9 cellular contexts compared by ENCODE assay signal in the genomic region with DNA sequence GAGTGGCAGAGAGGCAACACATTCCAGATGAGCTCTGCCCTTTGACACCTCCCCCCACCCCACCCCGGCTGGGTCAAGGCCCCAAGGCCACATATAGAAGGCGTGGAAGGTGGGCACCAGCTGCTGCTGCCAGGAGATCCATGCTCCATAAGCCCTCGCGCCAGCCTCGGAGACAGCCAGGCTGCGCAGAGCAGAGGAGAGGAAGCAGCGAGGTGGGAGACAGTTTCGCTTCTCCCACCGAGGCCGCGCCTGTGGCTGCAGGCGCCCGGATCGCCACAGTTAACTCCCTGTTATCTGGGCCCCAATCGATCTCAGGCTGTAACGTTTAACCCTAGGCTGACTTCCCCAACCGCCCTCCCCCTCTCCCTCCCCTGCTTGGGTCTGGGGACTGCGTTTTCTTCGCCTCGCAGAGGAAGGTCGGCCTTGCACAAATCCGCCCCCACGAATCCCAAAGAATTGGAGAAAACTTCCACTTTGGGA. TPM values are rescaled to one million over a fixed set of nuclear protein-coding genes. Genes with fewer than 3 reads are reported as not detected.
DNase-seq lines count a peak whose midpoint lies in the region; ATAC-seq, FAIRE-seq and TF ChIP-seq lines count a peak whose summit lies in the region.
"Had no signal": no experiment of that assay in that cellular context is flagged by ENCODE, and none has a peak within 500 bp of the region (broad histone marks: within the 10 kb centered on the region; RNA-seq: fewer than 3 reads in every experiment).

No MANE protein-coding gene starts in this region.

- H3K36me3 ChIP-seq in GM12878 (ENCODE audit: control insufficient read depth in 2 of 2, insufficient read depth in 2 of 2, low read length in 1 of 2) = no peaks in the 10 kb centered on the region

- H3K79me2 ChIP-seq in GM12878 (ENCODE audit: control insufficient read depth, insufficient read depth, low read length) = peaks cover 43% of the 10 kb centered on the region

- H3K36me3 Mint-ChIP-seq in activated naive CD4-positive, alpha-beta T cell treated with anti-CD3 and anti-CD28 coated beads, Interleukin-2, amount 50 U/mL, for 24 hours = no peaks in the 10 kb centered on the region
- H3K36me3 Mint-ChIP-seq in activated naive CD4-positive, alpha-beta T cell treated with anti-CD3 and anti-CD28 coated beads, Interleukin-2, amount 10 ng/mL, durations not matched to agents 7 days and 5 days = no peaks in the 10 kb centered on the region
- peaks cover 5% of the 10 kb centered on the region for H3K36me3 Mint-ChIP-seq in memory B cell
- no peaks in the 10 kb centered on the region for H3K36me3 Mint-ChIP-seq in type B pancreatic cell

- H3K27me3 ChIP-seq in GM12878 (replicated peaks in 1 of 2; ENCODE audit: control insufficient read depth in 2 of 2, insufficient read depth in 2 of 2, low read length in 1 of 2) = no peaks in the 10 kb centered on the region

- TF ChIP-seq POLR2A in GM12878 (IDR thresholded peaks at IDR 0.05; ENCODE audit: low read depth, low read length) = no peak

- POLR2A ChIA-PET in GM12878 (lab: Charles Lee) = interaction anchor here (0.6 to 6.5 kb wide), 5 partner anchors 9 to 73 kb away, joined by 3 to 68 read pairs (median 10); no protein-coding TSS in a partner anchor

- peak overlapping the region; percentile 96; the same call in 1 of the 2 replicates for H3K4me3 ChIP-seq in GM12878

- SMC1A ChIA-PET in GM12878 (lab: Charles Lee; ENCODE audit: uncharacterized antibody, unreplicated experiment) = interaction anchor here (1.0 to 9.6 kb wide), 3 partner anchors 12 to 224 kb away, joined by 3 to 175 read pairs (median 4); no protein-coding TSS in a partner anchor

- H3K4me2 ChIP-seq in GM12878 (ENCODE audit: control insufficient read depth, insufficient read depth) = 0 out of 2 replicates have a peak overlapping the region, but pooled peaks have one; percentile 7

- no peaks in the 10 kb centered on the region for H3K9me3 Mint-ChIP-seq in activated naive CD4-positive, alpha-beta T cell treated with anti-CD3 and anti-CD28 coated beads, Interleukin-2, amount 50 U/mL, for 24 hours
- H3K9me3 Mint-ChIP-seq in activated naive CD4-positive, alpha-beta T cell treated with anti-CD3 and anti-CD28 coated beads, Interleukin-2, amount 10 ng/mL, durations not matched to agents 7 days and 5 days = no peaks in the 10 kb centered on the region
- no peaks in the 10 kb centered on the region for H3K9me3 Mint-ChIP-seq in memory B cell
- H3K9me3 Mint-ChIP-seq in type B pancreatic cell = no peaks in the 10 kb centered on the region

- H3K9ac ChIP-seq in GM12878 (ENCODE audit: control insufficient read depth, insufficient read depth, low read length) = no peak overlapping the region

- H3K27ac ChIP-seq in GM12878 (ENCODE audit: control insufficient read depth, insufficient read depth) = no peak overlapping the region

- no peak for TF ChIP-seq EP300 in GM12878 (IDR thresholded peaks at IDR 0.05; ENCODE audit: borderline replicate concordance in 1 of 2, control insufficient read depth in 1 of 2, low read depth in 2 of 2, low read length in 2 of 2)

- H2AFZ ChIP-seq in GM12878 (ENCODE audit: control insufficient read depth, low read depth, low read length) = no peak overlapping the region

- no peak for ATAC-seq in GM12878
- no peak for ATAC-seq in memory B cell (ENCODE audit: low read depth)
- ATAC-seq in HG02642 (IDR thresholded peaks at IDR 0.05; ENCODE audit: poor library complexity, unreplicated experiment) = no peak

- H3K9me3 ChIP-seq in GM12878 (replicated peaks; ENCODE audit: control insufficient read depth, insufficient read depth, low read length) = no peaks in the 10 kb centered on the region

- BruUV-seq in GM12878 (replicated peaks; lab: Mats Ljungman, UMichigan) = no TSS peak

- H3K4me1 ChIP-seq in GM12878 (ENCODE audit: control insufficient read depth, insufficient read depth, low read length) = peaks cover 23% of the 10 kb centered on the region

- no peak for TF ChIP-seq RAD21 in GM12878 (IDR thresholded peaks at IDR 0.05; ENCODE audit: insufficient read depth, low read depth, low read length)

- TF ChIP-seq CTCF in GM12878 (IDR thresholded peaks at IDR 0.05 in 2 of 3, conservative IDR thresholded peaks at IDR 0.05 in 1 of 3; ENCODE audit: control insufficient read depth in 2 of 3, extremely low read depth in 1 of 3, insufficient read depth in 1 of 3, low read depth in 3 of 3, low read length in 3 of 3) (no peak), type B pancreatic cell (conservative IDR thresholded peaks at IDR 0.05) (no peak)

- FAIRE-seq in GM12878 (lab: Jason Lieb, UNC) = no peak

- RAD21 ChIA-PET in GM12878 (lab: Charles Lee; ENCODE audit: unreplicated experiment) = interaction anchor here (1.5 to 10.9 kb wide), 3 partner anchors 11 to 118 kb away, joined by 4 to 265 read pairs (median 23); no protein-coding TSS in a partner anchor

- 82% methylated on average over 19 of the region's 23 CpGs for WGBS in GM12878 (ENCODE audit: insufficient coverage, insufficient replicate concordance, low lambda C conversion rate, missing lambda C conversion rate)

- peak overlapping the region; percentile 78 for H3K4me3 Mint-ChIP-seq in activated naive CD4-positive, alpha-beta T cell treated with anti-CD3 and anti-CD28 coated beads, Interleukin-2, amount 50 U/mL, for 24 hours
- H3K4me3 Mint-ChIP-seq in activated naive CD4-positive, alpha-beta T cell treated with anti-CD3 and anti-CD28 coated beads, Interleukin-2, amount 10 ng/mL, durations not matched to agents 7 days and 5 days = no peak overlapping the region
- H3K4me3 Mint-ChIP-seq in memory B cell = peak overlapping the region; percentile 78
- H3K4me3 Mint-ChIP-seq in type B pancreatic cell = peak overlapping the region; percentile 82

- H3K27me3 Mint-ChIP-seq in activated naive CD4-positive, alpha-beta T cell treated with anti-CD3 and anti-CD28 coated beads, Interleukin-2, amount 50 U/mL, for 24 hours = peaks cover 18% of the 10 kb centered on the region
- H3K27me3 Mint-ChIP-seq in activated naive CD4-positive, alpha-beta T cell treated with anti-CD3 and anti-CD28 coated beads, Interleukin-2, amount 10 ng/mL, durations not matched to agents 7 days and 5 days = peaks cover 89% of the 10 kb centered on the region
- H3K27me3 Mint-ChIP-seq in memory B cell (no peaks in the 10 kb centered on the region), type B pancreatic cell (peaks cover 7% of the 10 kb centered on the region)

- peaks cover 26% of the 10 kb centered on the region for H3K4me1 Mint-ChIP-seq in activated naive CD4-positive, alpha-beta T cell treated with anti-CD3 and anti-CD28 coated beads, Interleukin-2, amount 50 U/mL, for 24 hours
- H3K4me1 Mint-ChIP-seq in activated naive CD4-positive, alpha-beta T cell treated with anti-CD3 and anti-CD28 coated beads, Interleukin-2, amount 10 ng/mL, durations not matched to agents 7 days and 5 days = peaks cover 29% of the 10 kb centered on the region
- H3K4me1 Mint-ChIP-seq in memory B cell (peaks cover 36% of the 10 kb centered on the region), type B pancreatic cell (ENCODE audit: unreplicated experiment) (peaks cover 37% of the 10 kb centered on the region)

- H4K20me1 ChIP-seq in GM12878 (ENCODE audit: control insufficient read depth, insufficient read depth) = no peaks in the 10 kb centered on the region

- in situ Hi-C loops in GM12878 (cut with MboI) = no loop called here

- intact Hi-C loops in GM12878 (cut with micrococcal nuclease; ENCODE audit: unreplicated experiment) = no loop called here

- no peak for DNase-seq in activated naive CD4-positive, alpha-beta T cell treated with anti-CD3 and anti-CD28 coated beads, Interleukin-2, amount 10 ng/mL, durations not matched to agents 7 days and 5 days
- DNase-seq in GM12878 (ENCODE audit: low read depth, low spot score) (no peak), memory B cell (ENCODE audit: low spot score in 2 of 2) (peak in 1 of 2 donors; percentile 19), type B pancreatic cell (ENCODE audit: extremely low spot score, unreplicated experiment) (no peak), NCI-H2107 treated with DMSO at 0.1 percent for 48 hours (lab: John Stamatoyannopoulos, UW; ENCODE audit: unreplicated experiment) (no peak)
- no peak for DNase-seq in activated naive CD4-positive, alpha-beta T cell treated with anti-CD3 and anti-CD28 coated beads, Interleukin-2, amount 50 U/mL, for 16 hours
- DNase-seq: stimulated activated naive CD4-positive, alpha-beta T cell had no signal

- CTCF ChIA-PET in activated naive CD4-positive, alpha-beta T cell treated with anti-CD3 and anti-CD28 coated beads, Interleukin-2, amount 10 ng/mL, durations not matched to agents 7 days and 5 days (lab: Charles Lee) = no interaction called here
- CTCF ChIA-PET in GM12878 (lab: Yijun Ruan, JAX) = interaction anchor here (0.6 to 9.3 kb wide), 4 partner anchors 11 to 75 kb away, joined by 3 to 201 read pairs (median 8); no protein-coding TSS in a partner anchor

- H3K27ac Mint-ChIP-seq in activated naive CD4-positive, alpha-beta T cell treated with anti-CD3 and anti-CD28 coated beads, Interleukin-2, amount 50 U/mL, for 24 hours = no peak overlapping the region
- no peak overlapping the region for H3K27ac Mint-ChIP-seq in activated naive CD4-positive, alpha-beta T cell treated with anti-CD3 and anti-CD28 coated beads, Interleukin-2, amount 10 ng/mL, durations not matched to agents 7 days and 5 days
- H3K27ac Mint-ChIP-seq in memory B cell = no peak overlapping the region
- peak overlapping the region; percentile 2 for H3K27ac Mint-ChIP-seq in type B pancreatic cell

TF ChIP-seq in GM12878, 131 proteins besides CTCF, POLR2A, EP300 and RAD21 (continues in another document):
- TF ChIP-seq ZSCAN29 (IDR thresholded peaks at IDR 0.05) = no peak
- no peak for TF ChIP-seq CBX5 (IDR thresholded peaks at IDR 0.05; ENCODE audit: low read depth)

RNA-seq across cellular contexts. Expression of gene CXXC5, which starts 1.2 kb away (rescaled TPM):
- total RNA-seq in GM12878 (2013; cell fraction: nucleolus; rRNA removed) = 37.6 and 40.4 TPM in 2 replicates
- total RNA-seq in GM12878 (2014; rRNA removed) (71.4 and 90.8 TPM in 2 replicates), GM12878 (2014; rRNA removed; fragmentation: Illumina TruSeq; extraction: Trizol) (24.9 and 26.8 TPM in 2 replicates), GM12878 (2021) (64.2 and 64.4 TPM in 2 replicates), type B pancreatic cell (ENCODE audit: low replicate concordance) (46.7 and 58.6 TPM in 2 replicates)
- 17.9 TPM for polyA plus RNA-seq in GM12878 (2011; ENCODE audit: low read depth)
- polyA plus RNA-seq in GM12878 (2011; rRNA removed) (55.4 and 57.5 TPM in 2 replicates), GM12878 (2014; fragmentation: Illumina TruSeq; extraction: Trizol) (25.6 and 36.0 TPM in 2 replicates), GM12878 (2014; fragmentation: Nextera tagmentation; extraction: Ambion mirVana) (1 to 10 TPM; 1.8 to 6.0 TPM), GM12878 (2014; rRNA removed) (59.1 and 68.6 TPM in 2 replicates), GM12878 (2016; fragmentation: Nextera tagmentation; extraction: Ambion mirVana) (10 to 100 TPM; 33.8 to 45.4 TPM)
- polyA plus RNA-seq in GM12878 (2011; cell fraction: cytosol; rRNA removed) = 54.8 and 79.5 TPM in 2 replicates
- polyA plus RNA-seq in GM12878 (2011; cell fraction: nucleus; rRNA removed) = 43.4 and 55.0 TPM in 2 replicates
- 31.3 and 43.2 TPM in 2 replicates for polyA plus RNA-seq in GM12878 (2012)
- 32.3 and 76.6 TPM in 2 replicates for polyA minus RNA-seq in GM12878 (2011; rRNA and poly(A)+ RNA removed)
- 19.3 and 41.6 TPM in 2 replicates for polyA minus RNA-seq in GM12878 (2011; cell fraction: cytosol; rRNA and poly(A)+ RNA removed)
- 25.8 and 43.7 TPM in 2 replicates for polyA minus RNA-seq in GM12878 (2011; cell fraction: nucleus; rRNA and poly(A)+ RNA removed)
